Comparison of ENCODE assay signal across 8 cellular contexts in genomic region chr4:48906283-48907173, GRCh38. TPM values are rescaled to one million over a fixed set of nuclear protein-coding genes. Genes with fewer than 3 reads are reported as not detected.
DNase-seq lines count a peak whose midpoint lies in the region; ATAC-seq, FAIRE-seq and TF ChIP-seq lines count a peak whose summit lies in the region.

A gene with protein sequence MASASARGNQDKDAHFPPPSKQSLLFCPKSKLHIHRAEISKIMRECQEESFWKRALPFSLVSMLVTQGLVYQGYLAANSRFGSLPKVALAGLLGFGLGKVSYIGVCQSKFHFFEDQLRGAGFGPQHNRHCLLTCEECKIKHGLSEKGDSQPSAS (minus strand): TSS chr4:48906774. CDS start chr4:48904549, 2,225 bp downstream.

- H3K27ac Mint-ChIP-seq in activated T-helper 1 cell treated with anti-CD3 and anti-CD28 coated beads, Interleukin-12 subunit alpha, Interleukin-12 subunit beta, Interleukin-2, Interleukin-4 antibody, amounts not matched to agents 30 ng/mL and 10 ng/mL and 1 ng/mL, durations not matched to agents 14 hours and 24 hours and 36 hours: peak within 1 kb of the TSS; percentile 96

- no peak for FAIRE-seq in D721Med (lab: Jason Lieb, UNC)

- peak within 1 kb of the TSS; percentile 100 for H3K4me3 Mint-ChIP-seq in activated T-helper 1 cell treated with anti-CD3 and anti-CD28 coated beads, Interleukin-12 subunit alpha, Interleukin-12 subunit beta, Interleukin-2, Interleukin-4 antibody, amounts not matched to agents 30 ng/mL and 10 ng/mL and 1 ng/mL, durations not matched to agents 14 hours and 24 hours and 36 hours

- H3K36me3 ChIP-seq in ovary: no peaks in the 10 kb centered on the region
- peaks cover 0 to 8% (median 0%) of the 10 kb centered on the region in 4 donors for H3K36me3 ChIP-seq in transverse colon

- peaks cover 53% of the 10 kb centered on the region for H3K4me1 Mint-ChIP-seq in activated T-helper 1 cell treated with anti-CD3 and anti-CD28 coated beads, Interleukin-12 subunit alpha, Interleukin-12 subunit beta, Interleukin-2, Interleukin-4 antibody, amounts not matched to agents 30 ng/mL and 10 ng/mL and 1 ng/mL, durations not matched to agents 14 hours and 24 hours and 36 hours (ENCODE audit: low read depth)

- in situ Hi-C loops in transverse colon (cut with MboI; ENCODE audit: low pct_ligation_motif_present in 1 of 4, low pct_unique_long_range_greater_than_20kb in 1 of 4, low sequenced_read_pairs in 3 of 4): no loop called here

- H3K4me3 ChIP-seq in foreskin fibroblast (ENCODE audit: low read depth in 1 of 2, low read length in 2 of 2) (peak within 1 kb of the TSS; percentile 55 to 60), ovary (peak within 1 kb of the TSS; percentile 71), transverse colon (peak within 1 kb of the TSS; percentile 45 to 85 (median 61))

- no peaks in the 10 kb centered on the region for H3K9me3 Mint-ChIP-seq in activated T-helper 1 cell treated with anti-CD3 and anti-CD28 coated beads, Interleukin-12 subunit alpha, Interleukin-12 subunit beta, Interleukin-2, Interleukin-4 antibody, amounts not matched to agents 30 ng/mL and 10 ng/mL and 1 ng/mL, durations not matched to agents 14 hours and 24 hours and 36 hours

- TF ChIP-seq CTCF in D721Med (IDR thresholded peaks at IDR 0.05; ENCODE audit: insufficient read depth, missing control alignments): peak; percentile 54
- TF ChIP-seq CTCF in foreskin fibroblast (IDR thresholded peaks at IDR 0.05; ENCODE audit: low read depth, low read length): no peak
- no peak for TF ChIP-seq CTCF in ovary (IDR thresholded peaks at IDR 0.05)
- TF ChIP-seq CTCF in transverse colon (IDR thresholded peaks at IDR 0.05): peak in 2 of 5 experiments; percentile 28 to 42

- intact Hi-C loops in activated T-helper 1 cell treated with anti-CD3 and anti-CD28 coated beads, Interleukin-12 subunit alpha, Interleukin-12 subunit beta, Interleukin-2, Interleukin-4 antibody, amounts not matched to agents 30 ng/mL and 10 ng/mL and 1 ng/mL, durations not matched to agents 14 hours and 24 hours and 36 hours (cut with micrococcal nuclease): loop anchor here (1.0 to 5.0 kb wide), 7 partner anchors 36 to 779 kb away; partner anchors contain the start of gene FRYL
- intact Hi-C loops in ovary (cut with DNase I): no loop called here
- intact Hi-C loops in transverse colon (cut with DNase I; ENCODE audit: low total_unique reads): no loop called here

- H3K4me1 ChIP-seq in ovary (ENCODE audit: insufficient read depth) (peaks cover 1% of the 10 kb centered on the region), transverse colon (peaks cover 7 to 25% (median 12%) of the 10 kb centered on the region in 4 donors)

- WGBS in ovary, 3 donors: 6 to 12% (median 9%) methylated on average over 32 to 62 of the region's 62 CpGs
- WGBS in transverse colon (ENCODE audit: low coverage in 1 of 2), 2 donors: 6% methylated on average over 55 of the region's 62 CpGs; no CpG with 5 or more reads in 1 of the 2 donors

- no peaks in the 10 kb centered on the region for H3K27me3 ChIP-seq in ovary
- H3K27me3 ChIP-seq in transverse colon: no peaks in the 10 kb centered on the region

- no peak within 1 kb of the TSS for H3K27ac ChIP-seq in ovary
- H3K27ac ChIP-seq in transverse colon: peak within 1 kb of the TSS; percentile 51 to 84 (median 77)

- no peaks in the 10 kb centered on the region for H3K27me3 Mint-ChIP-seq in activated T-helper 1 cell treated with anti-CD3 and anti-CD28 coated beads, Interleukin-12 subunit alpha, Interleukin-12 subunit beta, Interleukin-2, Interleukin-4 antibody, amounts not matched to agents 30 ng/mL and 10 ng/mL and 1 ng/mL, durations not matched to agents 14 hours and 24 hours and 36 hours (ENCODE audit: insufficient read depth)

- TF ChIP-seq POLR2A in ovary (IDR thresholded peaks at IDR 0.05): no peak
- TF ChIP-seq POLR2A in transverse colon (IDR thresholded peaks at IDR 0.05): peak; percentile 78

- ATAC-seq in GM21367 (IDR thresholded peaks at IDR 0.05; ENCODE audit: unreplicated experiment): peak; percentile 94

- H3K36me3 Mint-ChIP-seq in activated T-helper 1 cell treated with anti-CD3 and anti-CD28 coated beads, Interleukin-12 subunit alpha, Interleukin-12 subunit beta, Interleukin-2, Interleukin-4 antibody, amounts not matched to agents 30 ng/mL and 10 ng/mL and 1 ng/mL, durations not matched to agents 14 hours and 24 hours and 36 hours (ENCODE audit: low read depth): peaks cover 26% of the 10 kb centered on the region

- DNase-seq in D721Med (ENCODE audit: insufficient read length, low spot score) (peak; percentile 75), HUDEP-2 (lab: John Stamatoyannopoulos, UW; ENCODE audit: unreplicated experiment in 76 of 76) (peak in 73 of 76 experiments; percentile 5 to 76 (median 53)), NOMO-1 treated with dmso at 0.1 percent for 144 hours (lab: John Stamatoyannopoulos, UW; ENCODE audit: unreplicated experiment) (peak; percentile 64), foreskin fibroblast (peak in 1 of 2 donors; percentile 68), ovary (peak; percentile 37 to 47 (median 38)), transverse colon (peak; percentile 86)
- DNase-seq in activated T-helper 1 cell treated with anti-CD3 and anti-CD28 coated beads, Interleukin-12 subunit alpha, Interleukin-12 subunit beta, Interleukin-2, Interleukin-4 antibody, amounts not matched to agents 30 ng/mL and 10 ng/mL and 1 ng/mL, durations not matched to agents 14 hours and 24 hours and 36 hours (ENCODE audit: low spot score): peak; percentile 71

- H3K9me3 ChIP-seq in ovary (no peaks in the 10 kb centered on the region), transverse colon (no peaks in the 10 kb centered on the region)

- TF ChIP-seq EP300 in ovary (IDR thresholded peaks at IDR 0.05): no peak
- TF ChIP-seq EP300 in transverse colon (IDR thresholded peaks at IDR 0.05; ENCODE audit: low read depth): no peak

RNA-seq across cellular contexts. Expression of the gene that starts here (rescaled TPM):
- total RNA-seq in activated T-helper 1 cell treated with anti-CD3 and anti-CD28 coated beads, Interleukin-12 subunit alpha, Interleukin-12 subunit beta, Interleukin-2, Interleukin-4 antibody, amounts not matched to agents 30 ng/mL and 10 ng/mL and 1 ng/mL, durations not matched to agents 14 hours and 24 hours and 36 hours: 59.6 and 62.5 TPM in 2 replicates
- total RNA-seq in ovary (10 to 100 TPM in 4 of 7 donors, 1 to 10 TPM in 3; 2.1 to 14.6 (median 10.6) TPM), transverse colon (10 to 100 TPM in 3 of 4 donors, 1 to 10 TPM in 1; 4.4 to 71.7 (median 30.3) TPM)
- polyA plus RNA-seq in ovary: 10 to 100 TPM; 20.0 to 20.4 TPM

Comparison
In these comparisons a context has a peak if more than half of its experiments do, and no peak if none do; other contexts are left out.
1. H3K27ac ChIP-seq: peak in transverse colon (4 of 4); none in ovary (0 of 2).
2. Peak in every context shown above with its lines, with median percentiles within 50 percentile points of each other: H3K4me3 ChIP-seq.